Comparison of ENCODE assay signal across 8 cellular contexts in genomic region chr5:119315516-119315949, GRCh38. TPM values are rescaled to one million over a fixed set of nuclear protein-coding genes. Genes with fewer than 3 reads are reported as not detected.
DNase-seq lines count a peak whose midpoint lies in the region; ATAC-seq and TF ChIP-seq lines count a peak whose summit lies in the region.

No MANE protein-coding gene starts in this region.

- H3K27ac ChIP-seq in Panc1 (ENCODE audit: low read length) = no peak overlapping the region

- H3K4me3 ChIP-seq in Panc1 (ENCODE audit: low read depth in 2 of 2, low read length in 2 of 2) = no peak overlapping the region
- H3K4me3 ChIP-seq in astrocyte of the spinal cord (ENCODE audit: low read depth, low read length) = no peak overlapping the region

- POLR2A ChIA-PET in Panc1 (lab: Charles Lee) = no interaction called here

- H3K9me3 ChIP-seq in Panc1 (ENCODE audit: control insufficient read depth, insufficient read depth, low read depth, low read length) = no peaks in the 10 kb centered on the region

- ATAC-seq in GM19372 (IDR thresholded peaks at IDR 0.05; ENCODE audit: low read depth, unreplicated experiment) (peak; percentile 85), HG03280 (IDR thresholded peaks at IDR 0.05; ENCODE audit: unreplicated experiment) (peak; percentile 82), Panc1 (peak; percentile 77)

- DNase-seq in DMS 273 treated with DMSO at 0.1 percent for 48 hours (lab: John Stamatoyannopoulos, UW) (peak; percentile 25), Panc1 (ENCODE audit: low read depth, low spot score) (no peak), astrocyte of the spinal cord (ENCODE audit: low read depth, low spot score) (no peak), lung microvascular endothelial cell (ENCODE audit: low read depth in 2 of 2) (peak; percentile 37 to 42), ureter (ENCODE audit: low spot score) (no peak), NCI-H2227 (lab: John Stamatoyannopoulos, UW; ENCODE audit: unreplicated experiment) (no peak)

- H3K36me3 ChIP-seq in Panc1 (ENCODE audit: control insufficient read depth, insufficient read depth, low read length) = no peaks in the 10 kb centered on the region

- in situ Hi-C loops in Panc1 (cut with HindIII; ENCODE audit: low pct_unique_long_range_greater_than_20kb, low sequenced_read_pairs) = no loop called here
- in situ Hi-C loops in astrocyte of the spinal cord (cut with HindIII; ENCODE audit: low sequenced_read_pairs) = no loop called here

- CTCF ChIA-PET in Panc1 (lab: Charles Lee) = interaction anchor here (0.6 to 0.7 kb wide), 2 partner anchors 88 to 203 kb away, joined by 3 to 5 read pairs; no protein-coding TSS in a partner anchor

- no peaks in the 10 kb centered on the region for H3K27me3 ChIP-seq in Panc1 (ENCODE audit: control insufficient read depth, insufficient read depth, low read length)

- TF ChIP-seq CTCF in Panc1 (IDR thresholded peaks at IDR 0.05) (peak; percentile 33; the same call in 1 of the 2 replicates), astrocyte of the spinal cord (IDR thresholded peaks at IDR 0.05; ENCODE audit: low read depth, low read length) (peak; percentile 23)

- H3K4me1 ChIP-seq in Panc1 (ENCODE audit: control insufficient read depth, insufficient read depth, low read length) = no peaks in the 10 kb centered on the region

- intact Hi-C loops in Panc1 (cut with micrococcal nuclease; ENCODE audit: unreplicated experiment) = no loop called here

- no TSS peak for BruUV-seq in Panc1 (replicated peaks; lab: Mats Ljungman, UMichigan)

RNA-seq across cellular contexts. Expression of gene TNFAIP8, which starts 40.3 kb away (rescaled TPM):
- 8.0 TPM for total RNA-seq in Panc1 (2021; ENCODE audit: unreplicated experiment)
- polyA plus RNA-seq in Panc1 (2012; ENCODE audit: insufficient read length) = 6.9 TPM
- 5.4 and 8.3 TPM in 2 replicates for total RNA-seq in lung microvascular endothelial cell
- total RNA-seq in ureter = 25.3 TPM

Comparison
In these comparisons a context has a peak if more than half of its experiments do, and no peak if none do; other contexts are left out.
1. DNase-seq: peak in DMS 273 treated with DMSO at 0.1 percent for 48 hours (single experiment) and lung microvascular endothelial cell (2 of 2); none in Panc1 (single experiment), astrocyte of the spinal cord (single experiment), ureter (single experiment) and NCI-H2227 (single experiment).
2. Peak in every context shown above with its lines, with median percentiles within 50 percentile points of each other: ATAC-seq.